17 cellular contexts compared by ENCODE assay signal in genomic region chr3:194996746-194997145, GRCh38.
DNase-seq lines count a peak whose midpoint lies in the region; ATAC-seq and TF ChIP-seq lines count a peak whose summit lies in the region.
"Had no signal": no experiment of that assay in that cellular context is flagged by ENCODE, and none has a peak within 500 bp of the region (broad histone marks: within the 10 kb centered on the region; RNA-seq: fewer than 3 reads in every experiment).

No MANE protein-coding gene starts in this region.

- no peak for TF ChIP-seq CTCF in upper lobe of right lung (IDR thresholded peaks at IDR 0.05)

- ATAC-seq in upper lobe of right lung (no peak), HG03342 (IDR thresholded peaks at IDR 0.05; ENCODE audit: unreplicated experiment) (no peak)
- ATAC-seq: K562 had no signal

- H3K4me3 ChIP-seq in upper lobe of right lung, result no peak overlapping the region
- H3K4me3 ChIP-seq: BLaER1 treated with 17β-estradiol and CSF1 and Interleukin-3, amounts not matched to agents 10 nM and 100 nM; K562 had no signal

- no peak overlapping the region for H3K27ac ChIP-seq in upper lobe of right lung
- H3K27ac ChIP-seq: BLaER1 treated with 17β-estradiol and CSF1 and Interleukin-3, amounts not matched to agents 10 nM and 100 nM had no signal

- no peaks in the 10 kb centered on the region for H3K27me3 ChIP-seq in upper lobe of right lung
- H3K27me3 ChIP-seq: BLaER1 treated with 17β-estradiol and CSF1 and Interleukin-3, amounts not matched to agents 10 nM and 100 nM had no signal

- H3K36me3 ChIP-seq in upper lobe of right lung, result no peaks in the 10 kb centered on the region
- H3K36me3 ChIP-seq: BLaER1 treated with 17β-estradiol and CSF1 and Interleukin-3, amounts not matched to agents 10 nM and 100 nM had no signal

- intact Hi-C loops in upper lobe of right lung (cut with DNase I), result no loop called here

- no peaks in the 10 kb centered on the region for H3K9me3 ChIP-seq in upper lobe of right lung
- H3K9me3 ChIP-seq: BLaER1 treated with 17β-estradiol and CSF1 and Interleukin-3, amounts not matched to agents 10 nM and 100 nM had no signal

- peak; percentile 29 for DNase-seq in activated CD8-positive, alpha-beta memory T cell treated with anti-CD3 and anti-CD28 coated beads, Interleukin-2, amount 50 U/mL, for 48 hours
- DNase-seq in activated CD8-positive, alpha-beta memory T cell treated with anti-CD3 and anti-CD28 coated beads, Interleukin-2, amount 50 U/mL, for 4 hours, result no peak
- peak; percentile 41 for DNase-seq in islet precursor cell
- DNase-seq in upper lobe of right lung, result peak; percentile 39
- DNase-seq in CD1c-positive myeloid dendritic cell (ENCODE audit: extremely low spot score), result no peak
- no peak for DNase-seq in activated CD4-positive, alpha-beta T cell treated with anti-CD3 and anti-CD28 coated beads, Interleukin-2, amount 50 U/mL, for 1 hour
- DNase-seq: ACHN; Calu3; CD4-positive, alpha-beta T cell; DMS153; DMS79 treated with DMSO at 0.1 percent for 48 hours; EL; HCEC 1CT; HFFc6 had no signal

- no peaks in the 10 kb centered on the region for H3K4me1 ChIP-seq in upper lobe of right lung

Comparison
In these comparisons a context has a peak if more than half of its experiments do, and no peak if none do; other contexts are left out.
1. DNase-seq: peak in activated CD8-positive, alpha-beta memory T cell treated with anti-CD3 and anti-CD28 coated beads, Interleukin-2, amount 50 U/mL, for 48 hours (single experiment), islet precursor cell (single experiment) and upper lobe of right lung (single experiment); none in activated CD8-positive, alpha-beta memory T cell treated with anti-CD3 and anti-CD28 coated beads, Interleukin-2, amount 50 U/mL, for 4 hours (single experiment), CD1c-positive myeloid dendritic cell (single experiment) and activated CD4-positive, alpha-beta T cell treated with anti-CD3 and anti-CD28 coated beads, Interleukin-2, amount 50 U/mL, for 1 hour (single experiment).